In genomic region chr20:58022711-58023110, GRCh38 we compare ENCODE assay signal across 18 cellular contexts.
"Had no signal": no experiment of that assay in that cellular context is flagged by ENCODE, and none has a peak within 500 bp of the region (broad histone marks: within the 10 kb centered on the region; RNA-seq: fewer than 3 reads in every experiment).

No MANE protein-coding gene starts in this region.

- H3K36me3 ChIP-seq: esophagus squamous epithelium, left ventricle myocardium inferior, lower lobe of right lung, pancreas, right lobe of liver, stomach, thoracic aorta, transverse colon had no signal

- H3K27ac ChIP-seq: esophagus squamous epithelium, hepatocyte, left ventricle myocardium inferior, lower lobe of right lung, pancreas, right lobe of liver, stomach, thoracic aorta, transverse colon had no signal

- DNase-seq: effector memory CD8-positive, alpha-beta T cell; esophagus squamous epithelium; foreskin melanocyte; kidney; left cardiac atrium; left ventricle myocardium inferior; lower lobe of right lung; midbrain; naive B cell; occipital lobe; pancreas; stimulated activated naive CD4-positive, alpha-beta T cell; stomach; substantia nigra; transverse colon had no signal

- H3K9me3 ChIP-seq: esophagus squamous epithelium, left ventricle myocardium inferior, lower lobe of right lung, pancreas, right lobe of liver, stomach, thoracic aorta, transverse colon had no signal

- H2AFZ ChIP-seq: hepatocyte had no signal

- H3K4me1 ChIP-seq: right lobe of liver had no signal

- H3K4me2 ChIP-seq: hepatocyte had no signal

- ATAC-seq: effector memory CD8-positive, alpha-beta T cell; left cardiac atrium; lower lobe of right lung; pancreas; right lobe of liver had no signal

- H3K79me2 ChIP-seq: hepatocyte had no signal

- H3K27me3 ChIP-seq: pancreas, right lobe of liver, transverse colon had no signal

- H3K4me3 ChIP-seq: esophagus squamous epithelium, hepatocyte, left ventricle myocardium inferior, lower lobe of right lung, pancreas, right lobe of liver, stomach, thoracic aorta, transverse colon had no signal
